1 cellular context compared by ENCODE assay signal in genomic region chr1:224329842-224330753, GRCh38.
TF ChIP-seq lines count a peak whose summit lies in the region.

TSS of gene NVL (minus strand) at chr1:224330172. CDS start at chr1:224330127, 45 bp downstream.

TF ChIP-seq in HEK293, 187 proteins besides CTCF, POLR2A, EP300 and RAD21 (continued from another document and continues in another):
- TF ChIP-seq ZNF184 (tag by site-specific recombination; IDR thresholded peaks at IDR 0.05): peak; percentile 82
- no peak for TF ChIP-seq ZNF292 (tag by site-specific recombination; IDR thresholded peaks at IDR 0.05; ENCODE audit: borderline replicate concordance, low read depth)
- TF ChIP-seq, protein P1, sequence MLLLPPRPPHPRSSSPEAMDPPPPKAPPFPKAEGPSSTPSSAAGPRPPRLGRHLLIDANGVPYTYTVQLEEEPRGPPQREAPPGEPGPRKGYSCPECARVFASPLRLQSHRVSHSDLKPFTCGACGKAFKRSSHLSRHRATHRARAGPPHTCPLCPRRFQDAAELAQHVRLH (tag by site-specific recombination; IDR thresholded peaks at IDR 0.05): peak; percentile 100
- no peak for TF ChIP-seq ZNF654 (tag by site-specific recombination; IDR thresholded peaks at IDR 0.05; ENCODE audit: low read depth)
- no peak for TF ChIP-seq ZNF785 (tag by site-specific recombination; IDR thresholded peaks at IDR 0.05)
- TF ChIP-seq ZNF488 (tag by site-specific recombination; IDR thresholded peaks at IDR 0.05): no peak
- TF ChIP-seq ZNF223 (tag by site-specific recombination; IDR thresholded peaks at IDR 0.05): no peak
- TF ChIP-seq KLF17 (tag by site-specific recombination; IDR thresholded peaks at IDR 0.05): peak; percentile 94
- TF ChIP-seq GLIS2 (tag by site-specific recombination; IDR thresholded peaks at IDR 0.05): peak; percentile 89
- 0 out of 2 replicates have a peak, but pooled peaks have one; percentile 23 for TF ChIP-seq FEZF1 (tag by site-specific recombination; IDR thresholded peaks at IDR 0.05)
- TF ChIP-seq, protein P2, sequence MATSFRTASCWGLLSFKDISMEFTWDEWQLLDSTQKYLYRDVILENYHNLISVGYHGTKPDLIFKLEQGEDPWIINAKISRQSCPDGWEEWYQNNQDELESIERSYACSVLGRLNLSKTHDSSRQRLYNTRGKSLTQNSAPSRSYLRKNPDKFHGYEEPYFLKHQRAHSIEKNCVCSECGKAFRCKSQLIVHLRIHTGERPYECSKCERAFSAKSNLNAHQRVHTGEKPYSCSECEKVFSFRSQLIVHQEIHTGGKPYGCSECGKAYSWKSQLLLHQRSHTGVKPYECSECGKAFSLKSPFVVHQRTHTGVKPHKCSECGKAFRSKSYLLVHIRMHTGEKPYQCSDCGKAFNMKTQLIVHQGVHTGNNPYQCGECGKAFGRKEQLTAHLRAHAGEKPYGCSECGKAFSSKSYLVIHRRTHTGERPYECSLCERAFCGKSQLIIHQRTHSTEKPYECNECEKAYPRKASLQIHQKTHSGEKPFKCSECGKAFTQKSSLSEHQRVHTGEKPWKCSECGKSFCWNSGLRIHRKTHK (tag by site-specific recombination; IDR thresholded peaks at IDR 0.05): no peak
- TF ChIP-seq YY1 (tag by site-specific recombination; IDR thresholded peaks at IDR 0.05): peak; percentile 82
- TF ChIP-seq ZBTB17 (tag by site-specific recombination; IDR thresholded peaks at IDR 0.05): peak; percentile 91
- no peak for TF ChIP-seq ZNF148 (tag by site-specific recombination; IDR thresholded peaks at IDR 0.05; ENCODE audit: borderline replicate concordance)
- TF ChIP-seq OSR2 (tag by site-specific recombination; IDR thresholded peaks at IDR 0.05): peak; percentile 13; the same call in 1 of the 2 replicates
- no peak for TF ChIP-seq ZNF837 (tag by site-specific recombination; IDR thresholded peaks at IDR 0.05)
- TF ChIP-seq ZNF473 (tag by site-specific recombination; IDR thresholded peaks at IDR 0.05): no peak
- peak; percentile 42; the same call in 1 of the 2 replicates for TF ChIP-seq ZFP3 (tag by site-specific recombination; IDR thresholded peaks at IDR 0.05; ENCODE audit: low read depth)
- TF ChIP-seq ZNF16 (tag by site-specific recombination; IDR thresholded peaks at IDR 0.05; ENCODE audit: low read depth): no peak
- TF ChIP-seq ZNF121 (tag by site-specific recombination; IDR thresholded peaks at IDR 0.05): peak; percentile 26; the same call in 1 of the 2 replicates
- no peak for TF ChIP-seq BCL11A (tag by site-specific recombination; IDR thresholded peaks at IDR 0.05; ENCODE audit: low read depth)
- TF ChIP-seq SP3 (tag by site-specific recombination; IDR thresholded peaks at IDR 0.05): peak; percentile 71; the same call in 1 of the 2 replicates
- TF ChIP-seq ZNF76 (tag by site-specific recombination; IDR thresholded peaks at IDR 0.05; ENCODE audit: borderline replicate concordance, low read depth): peak; percentile 66; the same call in 1 of the 2 replicates
- TF ChIP-seq EGR2 (tag by site-specific recombination; IDR thresholded peaks at IDR 0.05; ENCODE audit: low read depth): no peak
- TF ChIP-seq ZNF10 (tag by site-specific recombination; IDR thresholded peaks at IDR 0.05): peak; percentile 65; the same call in 1 of the 2 replicates
- TF ChIP-seq ZNF112 (tag by site-specific recombination; IDR thresholded peaks at IDR 0.05): no peak
- TF ChIP-seq, protein P3, sequence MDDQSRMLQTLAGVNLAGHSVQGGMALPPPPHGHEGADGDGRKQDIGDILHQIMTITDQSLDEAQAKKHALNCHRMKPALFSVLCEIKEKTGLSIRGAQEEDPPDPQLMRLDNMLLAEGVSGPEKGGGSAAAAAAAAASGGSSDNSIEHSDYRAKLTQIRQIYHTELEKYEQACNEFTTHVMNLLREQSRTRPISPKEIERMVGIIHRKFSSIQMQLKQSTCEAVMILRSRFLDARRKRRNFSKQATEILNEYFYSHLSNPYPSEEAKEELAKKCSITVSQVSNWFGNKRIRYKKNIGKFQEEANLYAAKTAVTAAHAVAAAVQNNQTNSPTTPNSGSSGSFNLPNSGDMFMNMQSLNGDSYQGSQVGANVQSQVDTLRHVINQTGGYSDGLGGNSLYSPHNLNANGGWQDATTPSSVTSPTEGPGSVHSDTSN (CRISPR knock-in tag; IDR thresholded peaks at IDR 0.05): no peak
- TF ChIP-seq, protein P4, sequence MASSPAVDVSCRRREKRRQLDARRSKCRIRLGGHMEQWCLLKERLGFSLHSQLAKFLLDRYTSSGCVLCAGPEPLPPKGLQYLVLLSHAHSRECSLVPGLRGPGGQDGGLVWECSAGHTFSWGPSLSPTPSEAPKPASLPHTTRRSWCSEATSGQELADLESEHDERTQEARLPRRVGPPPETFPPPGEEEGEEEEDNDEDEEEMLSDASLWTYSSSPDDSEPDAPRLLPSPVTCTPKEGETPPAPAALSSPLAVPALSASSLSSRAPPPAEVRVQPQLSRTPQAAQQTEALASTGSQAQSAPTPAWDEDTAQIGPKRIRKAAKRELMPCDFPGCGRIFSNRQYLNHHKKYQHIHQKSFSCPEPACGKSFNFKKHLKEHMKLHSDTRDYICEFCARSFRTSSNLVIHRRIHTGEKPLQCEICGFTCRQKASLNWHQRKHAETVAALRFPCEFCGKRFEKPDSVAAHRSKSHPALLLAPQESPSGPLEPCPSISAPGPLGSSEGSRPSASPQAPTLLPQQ (tag by site-specific recombination; IDR thresholded peaks at IDR 0.05): peak; percentile 78; the same call in 1 of the 2 replicates
- no peak; the same call in 1 of the 2 replicates for TF ChIP-seq ZNF792 (tag by site-specific recombination; IDR thresholded peaks at IDR 0.05)
- no peak for TF ChIP-seq ZNF132 (tag by site-specific recombination; IDR thresholded peaks at IDR 0.05; ENCODE audit: borderline replicate concordance)
- peak; percentile 89 for TF ChIP-seq ZFP37 (tag by site-specific recombination; IDR thresholded peaks at IDR 0.05)
- TF ChIP-seq ZBTB49 (tag by site-specific recombination; IDR thresholded peaks at IDR 0.05; ENCODE audit: low read depth): no peak
- 0 out of 2 replicates have a peak, but pooled peaks have one; percentile 43 for TF ChIP-seq SCRT2 (tag by site-specific recombination; IDR thresholded peaks at IDR 0.05)
- TF ChIP-seq, protein P5, sequence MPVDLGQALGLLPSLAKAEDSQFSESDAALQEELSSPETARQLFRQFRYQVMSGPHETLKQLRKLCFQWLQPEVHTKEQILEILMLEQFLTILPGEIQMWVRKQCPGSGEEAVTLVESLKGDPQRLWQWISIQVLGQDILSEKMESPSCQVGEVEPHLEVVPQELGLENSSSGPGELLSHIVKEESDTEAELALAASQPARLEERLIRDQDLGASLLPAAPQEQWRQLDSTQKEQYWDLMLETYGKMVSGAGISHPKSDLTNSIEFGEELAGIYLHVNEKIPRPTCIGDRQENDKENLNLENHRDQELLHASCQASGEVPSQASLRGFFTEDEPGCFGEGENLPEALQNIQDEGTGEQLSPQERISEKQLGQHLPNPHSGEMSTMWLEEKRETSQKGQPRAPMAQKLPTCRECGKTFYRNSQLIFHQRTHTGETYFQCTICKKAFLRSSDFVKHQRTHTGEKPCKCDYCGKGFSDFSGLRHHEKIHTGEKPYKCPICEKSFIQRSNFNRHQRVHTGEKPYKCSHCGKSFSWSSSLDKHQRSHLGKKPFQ (tag by site-specific recombination; IDR thresholded peaks at IDR 0.05): peak; percentile 69
- peak; percentile 72; the same call in 1 of the 2 replicates for TF ChIP-seq ZNF391 (tag by site-specific recombination; IDR thresholded peaks at IDR 0.05; ENCODE audit: borderline replicate concordance, low read depth)
- peak; percentile 48; the same call in 1 of the 2 replicates for TF ChIP-seq GLI2 (tag by site-specific recombination; IDR thresholded peaks at IDR 0.05; ENCODE audit: borderline replicate concordance, low read depth)
- peak; percentile 63 for TF ChIP-seq ZNF510 (tag by site-specific recombination; IDR thresholded peaks at IDR 0.05; ENCODE audit: insufficient replicate concordance)
- no peak; the same call in none of the 2 replicates for TF ChIP-seq ZNF561 (tag by site-specific recombination; IDR thresholded peaks at IDR 0.05; ENCODE audit: borderline replicate concordance)
- TF ChIP-seq REST (tag by site-specific recombination; IDR thresholded peaks at IDR 0.05): no peak; the same call in 1 of the 2 replicates
- TF ChIP-seq ZNF398 (tag by site-specific recombination; IDR thresholded peaks at IDR 0.05): no peak
